20 cellular contexts compared by ENCODE assay signal in the genomic region with DNA sequence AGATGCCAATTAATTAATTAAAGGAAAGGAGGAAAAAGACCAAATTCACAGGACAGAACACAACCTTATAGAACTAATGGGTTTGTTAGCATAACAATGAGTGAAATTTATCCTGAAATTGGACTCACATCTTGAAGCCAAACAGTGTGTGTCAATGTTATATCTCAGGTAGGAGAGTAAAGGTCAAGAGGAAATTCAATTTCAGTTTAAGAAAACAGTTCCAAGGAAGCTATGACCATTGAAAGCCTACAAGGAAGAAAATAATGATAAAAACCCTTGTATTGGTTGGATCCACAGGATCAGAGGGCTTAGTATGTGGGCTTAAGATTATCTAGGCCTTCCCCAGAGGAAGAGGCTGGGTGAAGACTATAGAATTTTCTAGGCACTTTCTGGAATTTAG.
DNase-seq lines count a peak whose midpoint lies in the region; ATAC-seq and TF ChIP-seq lines count a peak whose summit lies in the region.
"Had no signal": no experiment of that assay in that cellular context is flagged by ENCODE, and none has a peak within 500 bp of the region (broad histone marks: within the 10 kb centered on the region; RNA-seq: fewer than 3 reads in every experiment).

No MANE protein-coding gene starts in this region.

- POLR2A ChIA-PET in PC-3 (lab: Charles Lee; ENCODE audit: unreplicated experiment) = no interaction called here

- H3K9ac ChIP-seq in KMS-11 = no peak overlapping the region
- H3K9ac ChIP-seq in PC-3 (ENCODE audit: low read length) = no peak overlapping the region
- H3K9ac ChIP-seq: BLaER1, GM23248 had no signal

- H3K27me3 ChIP-seq in KMS-11 (ENCODE audit: insufficient read depth, low read depth) (no peaks in the 10 kb centered on the region), esophagus muscularis mucosa (no peaks in the 10 kb centered on the region), PC-3 (ENCODE audit: low read length) (no peaks in the 10 kb centered on the region)
- H3K27me3 ChIP-seq: BLaER1 had no signal

- DNase-seq in esophagus muscularis mucosa (ENCODE audit: extremely low spot score) = no peak
- DNase-seq in left colon = no peak
- DNase-seq in PC-3 = no peak
- no peak for DNase-seq in cerebellar nuclear complex (lab: John Stamatoyannopoulos, UW)
- no peak for DNase-seq in DMS153 treated with DMSO at 0.1 percent for 48 hours (lab: John Stamatoyannopoulos, UW; ENCODE audit: unreplicated experiment)
- DNase-seq: Caco-2; CD4-positive, CD25-positive, alpha-beta regulatory T cell; CD8-positive, alpha-beta T cell; DMS153; DMS79; EL; GDM1; GM23248; H7; HCEC 1CT had no signal

- no peak for TF ChIP-seq EP300 in esophagus muscularis mucosa (IDR thresholded peaks at IDR 0.05)

- TF ChIP-seq CTCF in KMS-11 (conservative IDR thresholded peaks at IDR 0.05; ENCODE audit: low read depth, low read length) (no peak), esophagus muscularis mucosa (IDR thresholded peaks at IDR 0.05) (no peak), PC-3 (conservative IDR thresholded peaks at IDR 0.05; ENCODE audit: low read depth, low read length) (no peak)

- no peaks in the 10 kb centered on the region for H4K20me1 ChIP-seq in KMS-11 (ENCODE audit: insufficient read depth)
- no peaks in the 10 kb centered on the region for H4K20me1 ChIP-seq in PC-3 (ENCODE audit: low read length)

- no peaks in the 10 kb centered on the region for H3K9me2 ChIP-seq in PC-3 (replicated peaks; ENCODE audit: low read length)

- intact Hi-C loops in esophagus muscularis mucosa (cut with DNase I) (no loop called here), left colon (cut with DNase I, micrococcal nuclease) (no loop called here), PC-3 (cut with micrococcal nuclease) (no loop called here)

- BruUV-seq in PC-3 (replicated peaks; lab: Mats Ljungman, UMichigan) = no TSS peak

- no peaks in the 10 kb centered on the region for H3K36me3 ChIP-seq in KMS-11 (ENCODE audit: insufficient read depth)
- no peaks in the 10 kb centered on the region for H3K36me3 ChIP-seq in esophagus muscularis mucosa
- no peaks in the 10 kb centered on the region for H3K36me3 ChIP-seq in PC-3 (ENCODE audit: low read depth, low read length)
- H3K36me3 ChIP-seq: BLaER1 had no signal

- H3K4me3 ChIP-seq in KMS-11 (IDR thresholded peaks at IDR 0.05; ENCODE audit: insufficient read depth, low read depth, low read length) = no peak overlapping the region
- no peak overlapping the region for H3K4me3 ChIP-seq in esophagus muscularis mucosa
- no peak overlapping the region for H3K4me3 ChIP-seq in PC-3 (ENCODE audit: low read length)
- H3K4me3 ChIP-seq: BLaER1, GM12878, GM23248 had no signal

- H3K4me1 ChIP-seq in KMS-11 (ENCODE audit: low read depth, poor library complexity, severe bottlenecking) (peaks cover 46% of the 10 kb centered on the region), esophagus muscularis mucosa (peaks cover 0 to 40% (median 37%) of the 10 kb centered on the region in 4 donors), PC-3 (ENCODE audit: insufficient read depth, low read length) (no peaks in the 10 kb centered on the region)
- H3K4me1 ChIP-seq: BLaER1, Caco-2 had no signal

- peaks cover 18% of the 10 kb centered on the region; the same call in 1 of the 2 replicates for H3K79me2 ChIP-seq in KMS-11 (ENCODE audit: insufficient read depth, low read depth)
- H3K79me2 ChIP-seq in PC-3 (ENCODE audit: low read length) = no peaks in the 10 kb centered on the region

- H2AFZ ChIP-seq in KMS-11 (ENCODE audit: low read depth) (no peak overlapping the region), PC-3 (ENCODE audit: low read length) (no peak overlapping the region)
- H2AFZ ChIP-seq: GM23248 had no signal

- H3K9me3 ChIP-seq in esophagus muscularis mucosa (no peaks in the 10 kb centered on the region), PC-3 (ENCODE audit: low read length) (no peaks in the 10 kb centered on the region)

- H3K4me2 ChIP-seq in KMS-11 (peak overlapping the region; percentile 69), PC-3 (ENCODE audit: low read length) (no peak overlapping the region)
- H3K4me2 ChIP-seq: BLaER1 had no signal

- no peaks in the 10 kb centered on the region for H3F3A ChIP-seq in PC-3 (ENCODE audit: low read length, unreplicated experiment)

- CTCF ChIA-PET in PC-3 (lab: Charles Lee) = no interaction called here

- peak overlapping the region; percentile 54; the same call in 1 of the 2 replicates for H3K27ac ChIP-seq in KMS-11
- H3K27ac ChIP-seq in esophagus muscularis mucosa (replicated peaks in 1 of 4) = peak overlapping the region in 3 of 4 donors; percentile 48 to 69 (median 51)
- H3K27ac ChIP-seq in PC-3 (ENCODE audit: low read length) = no peak overlapping the region
- H3K27ac ChIP-seq: 22Rv1, BLaER1, C4-2B, GM23248 had no signal

- TF ChIP-seq POLR2A in esophagus muscularis mucosa (IDR thresholded peaks at IDR 0.05; ENCODE audit: low read depth) = no peak

- peak; percentile 77 for ATAC-seq in left colon
- ATAC-seq in PC-3 = no peak
- ATAC-seq: CD8-positive, alpha-beta T cell; GM12878 had no signal
